ENCODE assay signal across 1 cellular context in genomic region chr2:64485961-64486360, GRCh38.
TF ChIP-seq lines count a peak whose summit lies in the region.

No MANE protein-coding gene starts in this region.

TF ChIP-seq in HepG2, 621 proteins besides CTCF, POLR2A, EP300 and RAD21:
- no peak for TF ChIP-seq SNAPC4 (CRISPR knock-in tag; IDR thresholded peaks at IDR 0.05)
- TF ChIP-seq ZNF441 (CRISPR knock-in tag; IDR thresholded peaks at IDR 0.05; ENCODE audit: borderline replicate concordance) = no peak
- no peak for TF ChIP-seq TFE3 (CRISPR knock-in tag; IDR thresholded peaks at IDR 0.05)
- no peak for TF ChIP-seq CEBPG (CRISPR knock-in tag; IDR thresholded peaks at IDR 0.05)
- TF ChIP-seq, protein P1, sequence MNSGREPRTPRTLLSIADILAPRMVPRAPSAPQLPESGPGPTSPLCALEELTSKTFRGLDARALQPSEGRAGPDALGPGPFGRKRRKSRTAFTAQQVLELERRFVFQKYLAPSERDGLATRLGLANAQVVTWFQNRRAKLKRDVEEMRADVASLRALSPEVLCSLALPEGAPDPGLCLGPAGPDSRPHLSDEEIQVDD (CRISPR knock-in tag; IDR thresholded peaks at IDR 0.05; ENCODE audit: borderline replicate concordance) = no peak
